Comparison of ENCODE assay signal across 10 cellular contexts in genomic region chr20:60009826-60010616, GRCh38. TPM values are rescaled to one million over a fixed set of nuclear protein-coding genes. Genes with fewer than 3 reads are reported as not detected.
DNase-seq lines count a peak whose midpoint lies in the region; ATAC-seq and TF ChIP-seq lines count a peak whose summit lies in the region.
"Had no signal": no experiment of that assay in that cellular context is flagged by ENCODE, and none has a peak within 500 bp of the region (broad histone marks: within the 10 kb centered on the region; RNA-seq: fewer than 3 reads in every experiment).

No MANE protein-coding gene starts in this region.

- H3K27ac ChIP-seq in DND-41 (ENCODE audit: low read length) (no peak overlapping the region), lung (ENCODE audit: low read depth in 1 of 2, low read length in 1 of 2) (no peak overlapping the region), heart left ventricle (no peak overlapping the region)
- H3K27ac ChIP-seq: Peyer's patch had no signal

- no peaks in the 10 kb centered on the region; the same call in 1 of the 2 replicates for H4K20me1 ChIP-seq in DND-41 (ENCODE audit: insufficient read depth, low read length)

- H3K36me3 ChIP-seq in DND-41 (ENCODE audit: insufficient read depth, low read length) (no peaks in the 10 kb centered on the region), lung (ENCODE audit: control insufficient read depth in 2 of 2, insufficient read depth in 2 of 2, low read length in 2 of 2) (peaks cover 0 to 5% of the 10 kb centered on the region in 2 donors), heart left ventricle (no peaks in the 10 kb centered on the region)
- H3K36me3 ChIP-seq: Peyer's patch had no signal

- H3K27me3 ChIP-seq in DND-41 (ENCODE audit: insufficient read depth, low read length, poor library complexity) = peaks cover 19% of the 10 kb centered on the region
- no peaks in the 10 kb centered on the region for H3K27me3 ChIP-seq in lung (ENCODE audit: control insufficient read depth, insufficient read depth)
- no peaks in the 10 kb centered on the region for H3K27me3 ChIP-seq in heart left ventricle
- H3K27me3 ChIP-seq: Peyer's patch had no signal

- H3K9ac ChIP-seq in DND-41 (ENCODE audit: low read depth, low read length) = no peak overlapping the region

- DNase-seq in DND-41 (no peak), HFF-Myc (ENCODE audit: extremely low read depth, low read depth) (no peak), WTC11 (ENCODE audit: low spot score) (no peak), lung (ENCODE audit: low spot score) (peak; percentile 25), KG1 (lab: John Stamatoyannopoulos, UW) (no peak), heart left ventricle (no peak)
- DNase-seq in activated T-helper 1 cell treated with anti-CD3 and anti-CD28 coated beads, Interleukin-12 subunit alpha, Interleukin-12 subunit beta, Interleukin-2, Interleukin-4 antibody, amounts not matched to agents 30 ng/mL and 10 ng/mL and 1 ng/mL, durations not matched to agents 14 hours and 24 hours and 36 hours (ENCODE audit: low spot score) = no peak
- DNase-seq: activated naive CD8-positive, alpha-beta T cell treated with anti-CD3 and anti-CD28 coated beads, Interleukin-2, amount 50 U/mL, for 24 hours; Peyer's patch had no signal

- H3K4me2 ChIP-seq in DND-41 (ENCODE audit: insufficient read depth, low read length) = no peak overlapping the region

- H3K9me3 Mint-ChIP-seq in WTC11 = no peaks in the 10 kb centered on the region; the same call in 1 of the 2 replicates
- no peaks in the 10 kb centered on the region for H3K9me3 Mint-ChIP-seq in activated T-helper 1 cell treated with anti-CD3 and anti-CD28 coated beads, Interleukin-12 subunit alpha, Interleukin-12 subunit beta, Interleukin-2, Interleukin-4 antibody, amounts not matched to agents 30 ng/mL and 10 ng/mL and 1 ng/mL, durations not matched to agents 14 hours and 24 hours and 36 hours
- H3K9me3 Mint-ChIP-seq: activated naive CD8-positive, alpha-beta T cell treated with anti-CD3 and anti-CD28 coated beads, Interleukin-2, amount 50 U/mL, for 24 hours had no signal

- TF ChIP-seq CTCF in DND-41 (IDR thresholded peaks at IDR 0.05; ENCODE audit: borderline replicate concordance, extremely low read depth, low read length, poor library complexity, severe bottlenecking) = peak; percentile 57
- peak; percentile 24 for TF ChIP-seq CTCF in HFF-Myc (IDR thresholded peaks at IDR 0.05; ENCODE audit: low read depth, low read length, missing control alignments)
- peak; percentile 46 for TF ChIP-seq CTCF in WTC11 (IDR thresholded peaks at IDR 0.05)
- TF ChIP-seq CTCF in lung (IDR thresholded peaks at IDR 0.05; ENCODE audit: control extremely low read depth, extremely low read depth) = no peak
- peak in 2 of 12 donors; percentile 11 to 17 for TF ChIP-seq CTCF in heart left ventricle (IDR thresholded peaks at IDR 0.05)

- H3K4me1 ChIP-seq in DND-41 (ENCODE audit: insufficient read depth, low read length) (peaks cover 25% of the 10 kb centered on the region), lung (ENCODE audit: control insufficient read depth in 2 of 2, insufficient read depth in 2 of 2, low read length in 2 of 2) (no peaks in the 10 kb centered on the region), heart left ventricle (peaks cover 0 to 19% (median 7%) of the 10 kb centered on the region in 12 donors)
- H3K4me1 ChIP-seq: Peyer's patch had no signal

- H3K27ac Mint-ChIP-seq in WTC11 = no peak overlapping the region
- no peak overlapping the region for H3K27ac Mint-ChIP-seq in activated T-helper 1 cell treated with anti-CD3 and anti-CD28 coated beads, Interleukin-12 subunit alpha, Interleukin-12 subunit beta, Interleukin-2, Interleukin-4 antibody, amounts not matched to agents 30 ng/mL and 10 ng/mL and 1 ng/mL, durations not matched to agents 14 hours and 24 hours and 36 hours
- H3K27ac Mint-ChIP-seq: activated naive CD8-positive, alpha-beta T cell treated with anti-CD3 and anti-CD28 coated beads, Interleukin-2, amount 50 U/mL, for 24 hours had no signal

- no peak for TF ChIP-seq POLR2A in heart left ventricle (IDR thresholded peaks at IDR 0.05)

- no peak overlapping the region for H2AFZ ChIP-seq in DND-41 (ENCODE audit: low read depth, low read length)

- no peaks in the 10 kb centered on the region for H3K79me2 ChIP-seq in DND-41 (ENCODE audit: insufficient read depth, low read length)

- H3K36me3 Mint-ChIP-seq in WTC11 = no peaks in the 10 kb centered on the region
- H3K36me3 Mint-ChIP-seq in activated T-helper 1 cell treated with anti-CD3 and anti-CD28 coated beads, Interleukin-12 subunit alpha, Interleukin-12 subunit beta, Interleukin-2, Interleukin-4 antibody, amounts not matched to agents 30 ng/mL and 10 ng/mL and 1 ng/mL, durations not matched to agents 14 hours and 24 hours and 36 hours (ENCODE audit: low read depth) = no peaks in the 10 kb centered on the region

- no peak overlapping the region for H3K4me3 ChIP-seq in DND-41 (ENCODE audit: low read depth in 1 of 2, low read length in 2 of 2)
- H3K4me3 ChIP-seq in HFF-Myc (replicated peaks; ENCODE audit: low read depth, low read length) = no peak overlapping the region
- H3K4me3 ChIP-seq in lung = no peak overlapping the region
- no peak overlapping the region for H3K4me3 ChIP-seq in heart left ventricle
- H3K4me3 ChIP-seq: Peyer's patch had no signal

- no peak overlapping the region for H3K4me3 Mint-ChIP-seq in WTC11
- no peak overlapping the region for H3K4me3 Mint-ChIP-seq in activated T-helper 1 cell treated with anti-CD3 and anti-CD28 coated beads, Interleukin-12 subunit alpha, Interleukin-12 subunit beta, Interleukin-2, Interleukin-4 antibody, amounts not matched to agents 30 ng/mL and 10 ng/mL and 1 ng/mL, durations not matched to agents 14 hours and 24 hours and 36 hours
- H3K4me3 Mint-ChIP-seq: activated naive CD8-positive, alpha-beta T cell treated with anti-CD3 and anti-CD28 coated beads, Interleukin-2, amount 50 U/mL, for 24 hours had no signal

- H3K27me3 Mint-ChIP-seq in WTC11 (ENCODE audit: low read depth) = peaks cover 28% of the 10 kb centered on the region
- H3K27me3 Mint-ChIP-seq in activated T-helper 1 cell treated with anti-CD3 and anti-CD28 coated beads, Interleukin-12 subunit alpha, Interleukin-12 subunit beta, Interleukin-2, Interleukin-4 antibody, amounts not matched to agents 30 ng/mL and 10 ng/mL and 1 ng/mL, durations not matched to agents 14 hours and 24 hours and 36 hours (ENCODE audit: insufficient read depth) = peaks cover 24% of the 10 kb centered on the region

- intact Hi-C loops in heart left ventricle (cut with DNase I) = no loop called here
- intact Hi-C loops in activated T-helper 1 cell treated with anti-CD3 and anti-CD28 coated beads, Interleukin-12 subunit alpha, Interleukin-12 subunit beta, Interleukin-2, Interleukin-4 antibody, amounts not matched to agents 30 ng/mL and 10 ng/mL and 1 ng/mL, durations not matched to agents 14 hours and 24 hours and 36 hours (cut with micrococcal nuclease) = no loop called here

- no peak for ATAC-seq in DND-41 (ENCODE audit: insufficient read depth, low read depth)
- peak; percentile 96 for ATAC-seq in WTC11
- ATAC-seq in lung (ENCODE audit: insufficient read depth, low FRiP score) = peak; percentile 16
- no peak for ATAC-seq in heart left ventricle
- ATAC-seq in GM19455 (IDR thresholded peaks at IDR 0.05; ENCODE audit: unreplicated experiment) = no peak
- ATAC-seq: activated naive CD8-positive, alpha-beta T cell treated with anti-CD3 and anti-CD28 coated beads, Interleukin-2, amount 50 U/mL, for 24 hours had no signal

- H3K4me1 Mint-ChIP-seq in WTC11 = no peaks in the 10 kb centered on the region; the same call in 1 of the 2 replicates
- H3K4me1 Mint-ChIP-seq in activated T-helper 1 cell treated with anti-CD3 and anti-CD28 coated beads, Interleukin-12 subunit alpha, Interleukin-12 subunit beta, Interleukin-2, Interleukin-4 antibody, amounts not matched to agents 30 ng/mL and 10 ng/mL and 1 ng/mL, durations not matched to agents 14 hours and 24 hours and 36 hours (ENCODE audit: low read depth) = peaks cover 20% of the 10 kb centered on the region

- CTCF ChIA-PET in WTC11 (lab: Charles Lee) = interaction anchor here (0.6 to 2.5 kb wide), 31 partner anchors 10 to 288 kb away, joined by 3 to 23 read pairs (median 4); partner anchors contain the start of genes FAM217B and PPP1R3D

- H3K9me3 ChIP-seq in DND-41 (ENCODE audit: insufficient read depth, low read length, severe bottlenecking) = no peaks in the 10 kb centered on the region
- no peaks in the 10 kb centered on the region for H3K9me3 ChIP-seq in lung (ENCODE audit: control insufficient read depth in 2 of 2, insufficient read depth in 1 of 2, low read length in 1 of 2)
- no peaks in the 10 kb centered on the region for H3K9me3 ChIP-seq in heart left ventricle
- H3K9me3 ChIP-seq: Peyer's patch had no signal

- POLR2A ChIA-PET in WTC11 (lab: Charles Lee) = interaction anchor here (0.6 kb wide), 1 partner anchor 27 kb away, joined by 6 read pairs; no protein-coding TSS in a partner anchor

- 90 to 94% methylated on average over 14 of the region's 14 CpGs for WGBS in lung, 2 donors
- WGBS in heart left ventricle, 4 donors = 85 to 90% (median 87%) methylated on average over 11 to 14 of the region's 14 CpGs

TF ChIP-seq in WTC11, 78 proteins besides CTCF, POLR2A, EP300 and RAD21 (continues in another document):
- TF ChIP-seq, protein P1, sequence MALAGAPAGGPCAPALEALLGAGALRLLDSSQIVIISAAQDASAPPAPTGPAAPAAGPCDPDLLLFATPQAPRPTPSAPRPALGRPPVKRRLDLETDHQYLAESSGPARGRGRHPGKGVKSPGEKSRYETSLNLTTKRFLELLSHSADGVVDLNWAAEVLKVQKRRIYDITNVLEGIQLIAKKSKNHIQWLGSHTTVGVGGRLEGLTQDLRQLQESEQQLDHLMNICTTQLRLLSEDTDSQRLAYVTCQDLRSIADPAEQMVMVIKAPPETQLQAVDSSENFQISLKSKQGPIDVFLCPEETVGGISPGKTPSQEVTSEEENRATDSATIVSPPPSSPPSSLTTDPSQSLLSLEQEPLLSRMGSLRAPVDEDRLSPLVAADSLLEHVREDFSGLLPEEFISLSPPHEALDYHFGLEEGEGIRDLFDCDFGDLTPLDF (CRISPR knock-in tag; IDR thresholded peaks at IDR 0.05) = no peak
- TF ChIP-seq PRRX2 (CRISPR knock-in tag; IDR thresholded peaks at IDR 0.05) = no peak
- TF ChIP-seq SMAD3 (CRISPR knock-in tag; IDR thresholded peaks at IDR 0.05; ENCODE audit: borderline replicate concordance) = no peak

RNA-seq across cellular contexts. Expression of gene CDH26, which starts 51.8 kb away (rescaled TPM):
- total RNA-seq in WTC11 (2021) = 1.0 to 1.4 TPM (median 1.3 TPM) in 3 replicates
- total RNA-seq in lung = 10 to 100 TPM in 1 of 2 donors, 1 to 10 TPM in 1; 9.8 to 11.3 TPM
- 1 to 10 TPM; 5.7 to 5.8 TPM for polyA plus RNA-seq in lung
- total RNA-seq in heart left ventricle = 1 to 10 TPM in 4 of 9 donors, under 1 TPM in 5; 0.47 to 2.0 (median 0.98) TPM
- polyA plus RNA-seq in heart left ventricle = 1 to 10 TPM in 1 of 2 donors, under 1 TPM in 1; 0.30 to 1.3 TPM
- total RNA-seq in activated T-helper 1 cell treated with anti-CD3 and anti-CD28 coated beads, Interleukin-12 subunit alpha, Interleukin-12 subunit beta, Interleukin-2, Interleukin-4 antibody, amounts not matched to agents 30 ng/mL and 10 ng/mL and 1 ng/mL, durations not matched to agents 14 hours and 24 hours and 36 hours = 0.41 and 0.56 TPM in 2 replicates

Comparison
In these comparisons a context has a peak if more than half of its experiments do, and no peak if none do; other contexts are left out.
1. ATAC-seq: peak in WTC11 (single experiment) and lung (single experiment); none in DND-41 (single experiment), heart left ventricle (0 of 4) and GM19455 (single experiment).